In genomic region chr17:44913676-44914075, GRCh38 we compare ENCODE assay signal across 1 cellular context.
TF ChIP-seq lines count a peak whose summit lies in the region.

No MANE protein-coding gene starts in this region.

TF ChIP-seq in HepG2, 621 proteins besides CTCF, POLR2A, EP300 and RAD21:
- no peak for TF ChIP-seq SP4 (CRISPR knock-in tag; IDR thresholded peaks at IDR 0.05)
- TF ChIP-seq BRCA1 (CRISPR knock-in tag; IDR thresholded peaks at IDR 0.05), result no peak
- no peak for TF ChIP-seq CREB3 (CRISPR knock-in tag; IDR thresholded peaks at IDR 0.05)
- TF ChIP-seq MIXL1 (CRISPR knock-in tag; IDR thresholded peaks at IDR 0.05), result no peak
